ENCODE assay signal across 8 cellular contexts in the genomic region with DNA sequence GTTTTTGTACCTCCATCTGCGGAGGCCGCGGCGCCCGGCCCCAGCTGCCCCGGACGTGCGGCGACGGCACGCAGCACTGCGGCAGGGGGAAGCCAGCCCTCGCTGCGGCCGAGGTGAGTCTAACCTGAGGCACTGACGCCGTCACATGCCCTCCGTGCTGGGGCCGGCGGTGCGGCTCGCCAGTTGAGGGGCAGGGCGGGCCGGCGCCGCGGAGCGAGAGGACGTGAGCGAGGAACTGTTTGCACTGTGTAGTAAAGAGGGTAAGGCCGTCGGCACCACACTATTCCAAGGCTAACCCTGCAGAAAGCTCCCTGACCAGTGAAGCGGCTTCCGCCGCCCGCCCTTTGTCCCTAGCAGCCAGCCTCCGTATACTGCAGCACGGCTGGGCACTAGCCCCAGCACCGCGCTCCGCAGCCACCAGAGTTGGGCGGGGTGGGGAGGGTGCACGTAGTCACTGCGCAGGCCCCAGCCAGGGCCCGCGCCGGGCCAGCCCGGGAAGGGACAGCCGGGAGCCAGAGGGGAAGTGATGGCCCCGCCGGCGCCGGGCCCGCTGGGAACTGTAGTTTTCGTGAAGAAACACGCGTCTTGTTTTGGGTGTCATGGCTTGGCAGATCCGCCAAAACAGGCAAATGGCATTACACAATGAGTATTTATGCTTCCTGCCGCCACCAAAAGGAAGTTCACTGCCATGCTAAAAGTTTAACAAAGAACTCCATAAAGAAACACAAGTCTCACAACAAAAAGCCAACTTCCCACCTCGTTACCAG. TPM values are rescaled to one million over a fixed set of nuclear protein-coding genes. Genes with fewer than 3 reads are reported as not detected.
DNase-seq lines count a peak whose midpoint lies in the region; ATAC-seq and TF ChIP-seq lines count a peak whose summit lies in the region.

No MANE protein-coding gene starts in this region.

- peak; percentile 68 for TF ChIP-seq POLR2A in GM19099 (IDR thresholded peaks at IDR 0.05; ENCODE audit: extremely low read depth, insufficient read length, low read depth)

- peak; percentile 50 for ATAC-seq in HG03378 (IDR thresholded peaks at IDR 0.05; ENCODE audit: unreplicated experiment)

- DNase-seq in AML-193 (lab: John Stamatoyannopoulos, UW) (peak; percentile 99), NCI-H460 (ENCODE audit: extremely low read depth, low read depth) (peak; percentile 90), cerebellum (ENCODE audit: low spot score) (peak; percentile 99), kidney glomerular epithelial cell (lab: John Stamatoyannopoulos, UW) (peak; percentile 95)
- peak; percentile 90 for DNase-seq in activated CD4-positive, alpha-beta T cell treated with anti-CD3 and anti-CD28 coated beads for 1 hour
- DNase-seq in stimulated activated CD4-positive, alpha-beta T cell treated with anti-CD3 and anti-CD28 coated beads, Interleukin-15, amount 100 ng/mL, for 24 hours: peak; percentile 97

RNA-seq across cellular contexts. Expression of a gene that starts 0.6 kb away (rescaled TPM):
- 19.5 and 20.4 TPM in 2 replicates for total RNA-seq in NCI-H460 (2014; rRNA removed; shearing (Covaris generic))
- 12.9 and 31.9 TPM in 2 replicates for polyA plus RNA-seq in NCI-H460 (2014; cell fraction: nucleus; rRNA removed)
- 197 TPM for total RNA-seq in cerebellum

Comparison
In these comparisons a context has a peak if more than half of its experiments do, and no peak if none do; other contexts are left out.
1. Peak in every context shown above with its lines: DNase-seq and ATAC-seq.